12 cellular contexts compared by ENCODE assay signal in the genomic region with DNA sequence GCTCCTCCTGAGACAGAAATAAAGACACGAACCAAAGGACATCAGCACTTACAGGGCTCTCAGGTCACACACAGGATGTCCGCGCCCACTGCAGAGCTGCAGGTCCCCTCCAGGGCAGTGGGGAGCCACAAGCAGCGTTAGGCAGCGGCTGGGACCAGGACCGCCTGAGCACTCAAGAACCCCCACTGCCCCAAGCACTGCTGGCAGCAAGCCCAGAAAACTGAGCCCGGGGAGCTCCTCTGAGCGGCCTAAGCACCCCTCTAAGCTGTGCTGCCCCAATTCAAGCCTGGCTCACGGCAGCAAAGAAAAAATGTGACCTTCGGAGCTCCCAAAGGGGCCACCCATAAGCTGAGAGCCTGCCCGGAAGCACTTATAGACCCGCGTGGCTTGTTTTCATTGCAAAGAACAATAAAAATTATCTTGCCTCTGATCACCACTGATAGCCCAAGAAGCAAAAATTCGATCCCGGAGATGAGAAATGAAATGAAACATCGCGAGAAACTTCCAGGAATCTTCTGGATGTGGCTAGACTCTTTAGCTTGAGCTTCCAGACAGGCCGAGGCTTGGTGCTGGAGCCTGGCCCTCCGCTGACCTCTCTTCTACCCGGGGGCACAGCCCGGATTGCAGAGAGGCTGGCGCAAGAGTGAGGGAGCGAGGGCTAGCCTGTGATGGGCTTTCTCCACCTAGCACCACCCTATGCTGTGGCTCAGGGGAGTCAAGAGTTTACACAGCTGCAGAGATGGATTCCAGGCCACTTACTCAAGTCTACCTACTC. TPM values are rescaled to one million over a fixed set of nuclear protein-coding genes. Genes with fewer than 3 reads are reported as not detected.
DNase-seq lines count a peak whose midpoint lies in the region; ATAC-seq, FAIRE-seq and TF ChIP-seq lines count a peak whose summit lies in the region.
"Had no signal": no experiment of that assay in that cellular context is flagged by ENCODE, and none has a peak within 500 bp of the region (broad histone marks: within the 10 kb centered on the region; RNA-seq: fewer than 3 reads in every experiment).

No MANE protein-coding gene starts in this region.

- WGBS in A549 (ENCODE audit: missing lambda C conversion rate), result 13% methylated on average over 9 of the region's 23 CpGs
- WGBS in mesendoderm (ENCODE audit: extremely low coverage, insufficient coverage, low lambda C conversion rate), result no CpG with 5 or more reads among the region's 23 CpGs

- no peak overlapping the region for H3K23ac ChIP-seq in mesendoderm (ENCODE audit: low read length)

- no peak overlapping the region for H3K56ac ChIP-seq in mesendoderm (ENCODE audit: low read length)

- no peak overlapping the region for H4K5ac ChIP-seq in mesendoderm (ENCODE audit: low read length)

- DNase-seq in A549 (ENCODE audit: low read depth in 1 of 2, low spot score in 1 of 2), result peak; percentile 61 to 90
- DNase-seq in MV-4-11 (lab: John Stamatoyannopoulos, UW), result peak; percentile 17
- no peak for DNase-seq in breast epithelium (ENCODE audit: low spot score in 2 of 2)
- DNase-seq in lower lobe of right lung, result peak; percentile 78
- no peak for DNase-seq in activated naive CD4-positive, alpha-beta T cell (lab: John Stamatoyannopoulos, UW)
- no peak for DNase-seq in mesendoderm
- DNase-seq in stimulated activated CD4-positive, alpha-beta T cell treated with anti-CD3 and anti-CD28 coated beads, Interleukin-15, amount 100 ng/mL, for 24 hours, result no peak
- DNase-seq: GDM1, left colon, NCI-H526 had no signal

- peak overlapping the region; percentile 76 for H3K4me2 ChIP-seq in A549
- no peak overlapping the region for H3K4me2 ChIP-seq in mesendoderm (ENCODE audit: low read length)
- H3K4me2 ChIP-seq: KMS-11 had no signal

- H3K36me3 ChIP-seq in breast epithelium (no peaks in the 10 kb centered on the region), lower lobe of right lung (peaks cover 90% of the 10 kb centered on the region), mesendoderm (ENCODE audit: control insufficient read depth, insufficient read depth, low read length) (peaks cover 9% of the 10 kb centered on the region)

- H3K4me1 ChIP-seq in A549 (peaks cover 80% of the 10 kb centered on the region), breast epithelium (peaks cover 15 to 26% of the 10 kb centered on the region in 2 donors), lower lobe of right lung (peaks cover 68% of the 10 kb centered on the region), mesendoderm (ENCODE audit: control insufficient read depth, low read depth, low read length) (no peaks in the 10 kb centered on the region)

- no peak overlapping the region for H3K9ac ChIP-seq in mesendoderm (ENCODE audit: low read length)
- H3K9ac ChIP-seq: KMS-11 had no signal

- H3K4me3 ChIP-seq in A549 (peak overlapping the region; percentile 34), breast epithelium (peak overlapping the region in 1 of 3 donors; percentile 6), lower lobe of right lung (peak overlapping the region; percentile 42), mesendoderm (ENCODE audit: low read length) (no peak overlapping the region)

- POLR2A ChIA-PET in A549 (lab: Yijun Ruan, JAX), result interaction anchor here (0.6 to 1.3 kb wide), 2 partner anchors 74 to 97 kb away, joined by 3 to 4 read pairs; a partner anchor contains a TSS

- H3K79me2 ChIP-seq in mesendoderm (ENCODE audit: control insufficient read depth, insufficient read depth, low read length), result peaks cover 9% of the 10 kb centered on the region

- H3K27ac ChIP-seq in A549, result peak overlapping the region; percentile 86 to 94
- H3K27ac ChIP-seq in breast epithelium, result peak overlapping the region; percentile 61 to 72
- H3K27ac ChIP-seq in lower lobe of right lung, result peak overlapping the region; percentile 60
- H3K27ac ChIP-seq in mesendoderm (ENCODE audit: low read depth, low read length), result no peak overlapping the region
- H3K27ac ChIP-seq: KMS-11 had no signal

- intact Hi-C loops in breast epithelium (cut with DNase I; ENCODE audit: low total_unique reads) (no loop called here), lower lobe of right lung (cut with DNase I) (no loop called here)

- H2BK15ac ChIP-seq in mesendoderm (replicated peaks; ENCODE audit: low read depth), result no peak overlapping the region

- ATAC-seq in A549, result peak; percentile 54 to 83
- ATAC-seq in lower lobe of right lung, result peak; percentile 76 to 77
- ATAC-seq in GM18505 (IDR thresholded peaks at IDR 0.05; ENCODE audit: unreplicated experiment), result no peak
- ATAC-seq: left colon had no signal

- CTCF ChIA-PET in A549 (lab: Yijun Ruan, JAX), result interaction anchor here (0.6 to 1.5 kb wide), 8 partner anchors 17 to 95 kb away, joined by 3 to 9 read pairs (median 3); a partner anchor contains a TSS

- no peak for TF ChIP-seq RAD21 in A549 (conservative IDR thresholded peaks at IDR 0.05 in 1 of 2, IDR thresholded peaks at IDR 0.05 in 1 of 2)

- H2BK120ac ChIP-seq in mesendoderm (ENCODE audit: low read depth, low read length), result no peak overlapping the region

- no peak overlapping the region for H3K4ac ChIP-seq in mesendoderm (ENCODE audit: low read depth, low read length)

- FAIRE-seq in A549 (lab: Jason Lieb, UNC), result no peak

- peaks cover 9% of the 10 kb centered on the region for H3K79me1 ChIP-seq in mesendoderm (ENCODE audit: low read length)

- no peak overlapping the region for H3K18ac ChIP-seq in mesendoderm (ENCODE audit: low read length)

- no peak for TF ChIP-seq POLR2A in A549 (IDR thresholded peaks at IDR 0.05; ENCODE audit: low read length)
- TF ChIP-seq POLR2A in breast epithelium (IDR thresholded peaks at IDR 0.05), result no peak
- TF ChIP-seq POLR2A in GM18505 (IDR thresholded peaks at IDR 0.05; ENCODE audit: borderline replicate concordance, extremely low read depth, insufficient read depth, insufficient read length), result no peak

- TF ChIP-seq CTCF in A549 (IDR thresholded peaks at IDR 0.05) (no peak), breast epithelium (IDR thresholded peaks at IDR 0.05) (no peak), lower lobe of right lung (IDR thresholded peaks at IDR 0.05) (no peak)

- H2BK5ac ChIP-seq in mesendoderm (ENCODE audit: low read length), result no peak overlapping the region

- no peak overlapping the region for H2AK5ac ChIP-seq in mesendoderm (ENCODE audit: low read length)

- H4K8ac ChIP-seq in mesendoderm (ENCODE audit: low read depth, low read length), result no peak overlapping the region

- no peak for TF ChIP-seq EP300 in A549 (IDR thresholded peaks at IDR 0.05)

- H3K9me3 ChIP-seq in A549, result no peaks in the 10 kb centered on the region
- H3K9me3 ChIP-seq in breast epithelium, result no peaks in the 10 kb centered on the region
- H3K9me3 ChIP-seq in lower lobe of right lung, result no peaks in the 10 kb centered on the region

- H3K27me3 ChIP-seq in breast epithelium (no peaks in the 10 kb centered on the region), lower lobe of right lung (ENCODE audit: low read depth) (no peaks in the 10 kb centered on the region), mesendoderm (ENCODE audit: insufficient read depth, low read length, poor library complexity) (no peaks in the 10 kb centered on the region)

TF ChIP-seq in A549, 52 proteins besides CTCF, POLR2A, EP300 and RAD21 (continues in another document):
- TF ChIP-seq CHD2 (IDR thresholded peaks at IDR 0.05; ENCODE audit: low read length, partially characterized antibody), result peak; percentile 66
- TF ChIP-seq, protein P1, sequence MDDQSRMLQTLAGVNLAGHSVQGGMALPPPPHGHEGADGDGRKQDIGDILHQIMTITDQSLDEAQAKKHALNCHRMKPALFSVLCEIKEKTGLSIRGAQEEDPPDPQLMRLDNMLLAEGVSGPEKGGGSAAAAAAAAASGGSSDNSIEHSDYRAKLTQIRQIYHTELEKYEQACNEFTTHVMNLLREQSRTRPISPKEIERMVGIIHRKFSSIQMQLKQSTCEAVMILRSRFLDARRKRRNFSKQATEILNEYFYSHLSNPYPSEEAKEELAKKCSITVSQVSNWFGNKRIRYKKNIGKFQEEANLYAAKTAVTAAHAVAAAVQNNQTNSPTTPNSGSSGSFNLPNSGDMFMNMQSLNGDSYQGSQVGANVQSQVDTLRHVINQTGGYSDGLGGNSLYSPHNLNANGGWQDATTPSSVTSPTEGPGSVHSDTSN (IDR thresholded peaks at IDR 0.05), result peak; percentile 65; the same call in 1 of the 2 replicates
- TF ChIP-seq, protein P2, sequence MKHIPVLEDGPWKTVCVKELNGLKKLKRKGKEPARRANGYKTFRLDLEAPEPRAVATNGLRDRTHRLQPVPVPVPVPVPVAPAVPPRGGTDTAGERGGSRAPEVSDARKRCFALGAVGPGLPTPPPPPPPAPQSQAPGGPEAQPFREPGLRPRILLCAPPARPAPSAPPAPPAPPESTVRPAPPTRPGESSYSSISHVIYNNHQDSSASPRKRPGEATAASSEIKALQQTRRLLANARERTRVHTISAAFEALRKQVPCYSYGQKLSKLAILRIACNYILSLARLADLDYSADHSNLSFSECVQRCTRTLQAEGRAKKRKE (CRISPR knock-in tag; IDR thresholded peaks at IDR 0.05; ENCODE audit: low read depth), result no peak
- no peak for TF ChIP-seq CBX8 (IDR thresholded peaks at IDR 0.05)
- TF ChIP-seq CHD4 (IDR thresholded peaks at IDR 0.05; ENCODE audit: borderline replicate concordance), result no peak
- TF ChIP-seq ZSCAN20 (CRISPR knock-in tag; IDR thresholded peaks at IDR 0.05), result no peak
- TF ChIP-seq NR3C1 (IDR thresholded peaks at IDR 0.05), result no peak
- no peak for TF ChIP-seq HOXA7 (CRISPR knock-in tag; IDR thresholded peaks at IDR 0.05)
- no peak for TF ChIP-seq HOXB5 (CRISPR knock-in tag; IDR thresholded peaks at IDR 0.05)
- TF ChIP-seq EHMT2 (IDR thresholded peaks at IDR 0.05; ENCODE audit: low read depth), result no peak
- TF ChIP-seq FOSB (CRISPR knock-in tag; IDR thresholded peaks at IDR 0.05), result no peak

RNA-seq across cellular contexts. Expression of a gene that starts 6.3 kb away (rescaled TPM):
- 10.1 and 16.3 TPM in 2 replicates for polyA plus RNA-seq in A549 (2011; rRNA removed)
- 25.3 and 40.1 TPM in 2 replicates for polyA plus RNA-seq in A549 (2012; cell fraction: cytosol; rRNA removed)
- polyA plus RNA-seq in A549 (2012; cell fraction: nucleus; rRNA removed), result 59.4 and 64.0 TPM in 2 replicates
- polyA plus RNA-seq in A549 (2017; fragmentation: RNase III; extraction: RNeasy Plus Mini Kit Qiagen cat#74134 plus additional on column Dnase treatment), result 52.8 to 65.9 TPM (median 53.5 TPM) in 3 replicates
- 19.5 and 23.4 TPM in 2 replicates for polyA minus RNA-seq in A549 (2011; rRNA and poly(A)+ RNA removed)
- total RNA-seq in breast epithelium, result 10 to 100 TPM; 33.6 to 74.1 (median 49.6) TPM
- total RNA-seq in lower lobe of right lung, result 79.6 TPM
- 35.2 TPM for polyA plus RNA-seq in mesendoderm (2013, experiment 1 of 2)
- polyA plus RNA-seq in mesendoderm (2013, experiment 2 of 2), result 32.7 TPM

RNA-seq across cellular contexts. Expression of a gene that starts 47.2 kb away (rescaled TPM):
- polyA plus RNA-seq in A549 (2011; rRNA removed), result 62.1 and 63.3 TPM in 2 replicates
- 191 and 198 TPM in 2 replicates for polyA plus RNA-seq in A549 (2012; cell fraction: cytosol; rRNA removed)
- 105 and 146 TPM in 2 replicates for polyA plus RNA-seq in A549 (2012; cell fraction: nucleus; rRNA removed)
- 101 to 107 TPM (median 104 TPM) in 3 replicates for polyA plus RNA-seq in A549 (2017; fragmentation: RNase III; extraction: RNeasy Plus Mini Kit Qiagen cat#74134 plus additional on column Dnase treatment)
- 26.6 and 34.4 TPM in 2 replicates for polyA minus RNA-seq in A549 (2011; rRNA and poly(A)+ RNA removed)
- 10 to 100 TPM; 36.3 to 55.1 (median 42.1) TPM for total RNA-seq in breast epithelium
- total RNA-seq in lower lobe of right lung, result 91.6 TPM
- 52.7 TPM for polyA plus RNA-seq in mesendoderm (2013, experiment 1 of 2)
- 54.8 TPM for polyA plus RNA-seq in mesendoderm (2013, experiment 2 of 2)

Comparison
In these comparisons a context has a peak if more than half of its experiments do, and no peak if none do; other contexts are left out.
1. DNase-seq: peak in A549 (2 of 2), MV-4-11 (single experiment) and lower lobe of right lung (single experiment); none in breast epithelium (0 of 2), activated naive CD4-positive, alpha-beta T cell (0 of 4), mesendoderm (single experiment) and stimulated activated CD4-positive, alpha-beta T cell treated with anti-CD3 and anti-CD28 coated beads, Interleukin-15, amount 100 ng/mL, for 24 hours (single experiment).